ENCODE assay signal across 1 cellular context in the genomic region with DNA sequence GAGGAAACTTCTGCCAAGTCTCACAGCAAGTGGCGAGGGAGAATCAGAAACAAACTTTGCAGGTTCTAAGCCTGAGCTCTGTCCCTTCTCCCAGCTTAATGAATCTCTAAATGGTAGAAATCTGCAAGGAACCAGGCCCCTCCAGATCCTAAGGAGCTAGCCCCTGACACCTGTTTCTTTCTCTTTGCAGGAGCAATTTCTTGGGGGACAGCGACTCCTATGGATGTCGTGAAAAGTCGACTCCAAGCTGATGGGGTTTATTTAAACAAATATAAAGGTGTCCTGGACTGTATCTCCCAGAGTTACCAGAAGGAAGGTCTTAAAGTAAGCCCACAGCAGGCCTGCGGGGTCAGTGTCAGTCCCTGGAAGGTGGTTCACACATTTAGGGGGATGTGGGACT.
TF ChIP-seq lines count a peak whose summit lies in the region.

No MANE protein-coding gene starts in this region.

TF ChIP-seq in GM23338, 12 proteins besides CTCF, POLR2A, EP300 and RAD21 (continued from another document):
- no peak for TF ChIP-seq ZNF114 (CRISPR knock-in tag; IDR thresholded peaks at IDR 0.05)
- TF ChIP-seq, protein P1, sequence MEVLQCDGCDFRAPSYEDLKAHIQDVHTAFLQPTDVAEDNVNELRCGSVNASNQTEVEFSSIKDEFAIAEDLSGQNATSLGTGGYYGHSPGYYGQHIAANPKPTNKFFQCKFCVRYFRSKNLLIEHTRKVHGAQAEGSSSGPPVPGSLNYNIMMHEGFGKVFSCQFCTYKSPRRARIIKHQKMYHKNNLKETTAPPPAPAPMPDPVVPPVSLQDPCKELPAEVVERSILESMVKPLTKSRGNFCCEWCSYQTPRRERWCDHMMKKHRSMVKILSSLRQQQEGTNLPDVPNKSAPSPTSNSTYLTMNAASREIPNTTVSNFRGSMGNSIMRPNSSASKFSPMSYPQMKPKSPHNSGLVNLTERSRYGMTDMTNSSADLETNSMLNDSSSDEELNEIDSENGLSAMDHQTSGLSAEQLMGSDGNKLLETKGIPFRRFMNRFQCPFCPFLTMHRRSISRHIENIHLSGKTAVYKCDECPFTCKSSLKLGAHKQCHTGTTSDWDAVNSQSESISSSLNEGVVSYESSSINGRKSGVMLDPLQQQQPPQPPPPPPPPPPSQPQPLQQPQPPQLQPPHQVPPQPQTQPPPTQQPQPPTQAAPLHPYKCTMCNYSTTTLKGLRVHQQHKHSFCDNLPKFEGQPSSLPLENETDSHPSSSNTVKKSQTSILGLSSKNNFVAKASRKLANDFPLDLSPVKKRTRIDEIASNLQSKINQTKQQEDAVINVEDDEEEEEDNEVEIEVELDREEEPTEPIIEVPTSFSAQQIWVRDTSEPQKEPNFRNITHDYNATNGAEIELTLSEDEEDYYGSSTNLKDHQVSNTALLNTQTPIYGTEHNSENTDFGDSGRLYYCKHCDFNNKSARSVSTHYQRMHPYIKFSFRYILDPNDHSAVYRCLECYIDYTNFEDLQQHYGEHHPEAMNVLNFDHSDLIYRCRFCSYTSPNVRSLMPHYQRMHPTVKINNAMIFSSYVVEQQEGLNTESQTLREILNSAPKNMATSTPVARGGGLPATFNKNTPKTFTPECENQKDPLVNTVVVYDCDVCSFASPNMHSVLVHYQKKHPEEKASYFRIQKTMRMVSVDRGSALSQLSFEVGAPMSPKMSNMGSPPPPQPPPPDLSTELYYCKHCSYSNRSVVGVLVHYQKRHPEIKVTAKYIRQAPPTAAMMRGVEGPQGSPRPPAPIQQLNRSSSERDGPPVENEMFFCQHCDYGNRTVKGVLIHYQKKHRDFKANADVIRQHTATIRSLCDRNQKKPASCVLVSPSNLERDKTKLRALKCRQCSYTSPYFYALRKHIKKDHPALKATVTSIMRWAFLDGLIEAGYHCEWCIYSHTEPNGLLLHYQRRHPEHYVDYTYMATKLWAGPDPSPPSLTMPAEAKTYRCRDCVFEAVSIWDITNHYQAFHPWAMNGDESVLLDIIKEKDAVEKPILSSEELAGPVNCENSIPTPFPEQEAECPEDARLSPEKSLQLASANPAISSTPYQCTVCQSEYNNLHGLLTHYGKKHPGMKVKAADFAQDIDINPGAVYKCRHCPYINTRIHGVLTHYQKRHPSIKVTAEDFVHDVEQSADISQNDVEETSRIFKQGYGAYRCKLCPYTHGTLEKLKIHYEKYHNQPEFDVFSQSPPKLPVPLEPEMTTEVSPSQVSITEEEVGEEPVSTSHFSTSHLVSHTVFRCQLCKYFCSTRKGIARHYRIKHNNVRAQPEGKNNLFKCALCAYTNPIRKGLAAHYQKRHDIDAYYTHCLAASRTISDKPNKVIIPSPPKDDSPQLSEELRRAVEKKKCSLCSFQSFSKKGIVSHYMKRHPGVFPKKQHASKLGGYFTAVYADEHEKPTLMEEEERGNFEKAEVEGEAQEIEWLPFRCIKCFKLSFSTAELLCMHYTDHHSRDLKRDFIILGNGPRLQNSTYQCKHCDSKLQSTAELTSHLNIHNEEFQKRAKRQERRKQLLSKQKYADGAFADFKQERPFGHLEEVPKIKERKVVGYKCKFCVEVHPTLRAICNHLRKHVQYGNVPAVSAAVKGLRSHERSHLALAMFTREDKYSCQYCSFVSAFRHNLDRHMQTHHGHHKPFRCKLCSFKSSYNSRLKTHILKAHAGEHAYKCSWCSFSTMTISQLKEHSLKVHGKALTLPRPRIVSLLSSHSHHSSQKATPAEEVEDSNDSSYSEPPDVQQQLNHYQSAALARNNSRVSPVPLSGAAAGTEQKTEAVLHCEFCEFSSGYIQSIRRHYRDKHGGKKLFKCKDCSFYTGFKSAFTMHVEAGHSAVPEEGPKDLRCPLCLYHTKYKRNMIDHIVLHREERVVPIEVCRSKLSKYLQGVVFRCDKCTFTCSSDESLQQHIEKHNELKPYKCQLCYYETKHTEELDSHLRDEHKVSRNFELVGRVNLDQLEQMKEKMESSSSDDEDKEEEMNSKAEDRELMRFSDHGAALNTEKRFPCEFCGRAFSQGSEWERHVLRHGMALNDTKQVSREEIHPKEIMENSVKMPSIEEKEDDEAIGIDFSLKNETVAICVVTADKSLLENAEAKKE (CRISPR knock-in tag; IDR thresholded peaks at IDR 0.05) = no peak
- TF ChIP-seq, protein P2, sequence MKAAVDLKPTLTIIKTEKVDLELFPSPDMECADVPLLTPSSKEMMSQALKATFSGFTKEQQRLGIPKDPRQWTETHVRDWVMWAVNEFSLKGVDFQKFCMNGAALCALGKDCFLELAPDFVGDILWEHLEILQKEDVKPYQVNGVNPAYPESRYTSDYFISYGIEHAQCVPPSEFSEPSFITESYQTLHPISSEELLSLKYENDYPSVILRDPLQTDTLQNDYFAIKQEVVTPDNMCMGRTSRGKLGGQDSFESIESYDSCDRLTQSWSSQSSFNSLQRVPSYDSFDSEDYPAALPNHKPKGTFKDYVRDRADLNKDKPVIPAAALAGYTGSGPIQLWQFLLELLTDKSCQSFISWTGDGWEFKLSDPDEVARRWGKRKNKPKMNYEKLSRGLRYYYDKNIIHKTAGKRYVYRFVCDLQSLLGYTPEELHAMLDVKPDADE (IDR thresholded peaks at IDR 0.05) = no peak
- TF ChIP-seq STAT1 (IDR thresholded peaks at IDR 0.05; ENCODE audit: unreplicated experiment) = no peak
TF ChIP-seq in GM23338: peak in this region for 0.
